ENCODE assay signal across 1 cellular context in the genomic region with DNA sequence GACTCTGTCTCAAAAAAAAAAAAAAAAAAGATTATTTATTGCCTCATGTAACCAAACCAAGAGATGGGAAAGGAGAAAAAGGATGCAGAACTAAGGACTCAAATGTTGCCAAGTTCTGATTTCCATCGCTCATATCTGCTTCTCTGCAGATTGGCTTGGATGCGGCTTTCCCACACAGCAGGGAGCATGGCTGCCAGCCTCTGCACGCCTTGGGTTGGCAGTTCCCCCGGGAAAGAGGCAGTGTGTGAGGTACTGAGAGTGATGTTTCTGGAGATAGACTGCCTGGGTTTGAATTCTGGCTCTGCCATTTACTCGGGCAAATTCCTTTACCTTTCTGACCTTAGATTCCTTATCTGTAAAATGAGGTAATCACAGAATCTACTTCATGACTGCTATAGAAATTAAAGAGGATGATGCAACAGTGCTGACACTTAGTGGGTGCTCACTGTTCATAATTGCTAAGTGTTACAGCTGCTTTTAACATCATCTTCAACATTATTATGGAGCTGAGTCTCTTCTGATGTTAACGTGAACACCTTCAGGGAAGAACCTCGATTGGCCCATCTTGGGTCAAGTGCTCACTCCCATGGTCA.
TF ChIP-seq lines count a peak whose summit lies in the region.

No MANE protein-coding gene starts in this region.

TF ChIP-seq in GM23338, 12 proteins besides CTCF, POLR2A, EP300 and RAD21 (continued from another document):
- TF ChIP-seq ZNF462 (CRISPR knock-in tag; IDR thresholded peaks at IDR 0.05) (no peak), NANOG (IDR thresholded peaks at IDR 0.05; ENCODE audit: borderline replicate concordance) (no peak), EZH2 (IDR thresholded peaks at IDR 0.05; ENCODE audit: low read depth, unreplicated experiment) (no peak), ETS1 (IDR thresholded peaks at IDR 0.05) (no peak), ZNF114 (CRISPR knock-in tag; IDR thresholded peaks at IDR 0.05) (no peak), CREB1 (CRISPR knock-in tag; IDR thresholded peaks at IDR 0.05; ENCODE audit: low read depth) (no peak), JUNB (IDR thresholded peaks at IDR 0.05; ENCODE audit: unreplicated experiment) (no peak), ZNF331 (CRISPR knock-in tag; IDR thresholded peaks at IDR 0.05; ENCODE audit: low read depth) (no peak)
